In genomic region chr18:32056613-32057358, GRCh38 we compare ENCODE assay signal across 29 cellular contexts. TPM values are rescaled to one million over a fixed set of nuclear protein-coding genes. Genes with fewer than 3 reads are reported as not detected.
A peak's percentile ranks its signal among the peaks of the same experiment; 100 is the strongest.
DNase-seq lines count a peak whose midpoint lies in the region; ATAC-seq and TF ChIP-seq lines count a peak whose summit lies in the region.
"Had no signal": no experiment of that assay in that cellular context is flagged by ENCODE, and none has a peak within 500 bp of the region (broad histone marks: within the 10 kb centered on the region; RNA-seq: fewer than 3 reads in every experiment).

No MANE protein-coding gene starts in this region.

- H3K27ac ChIP-seq in HEK293 (ENCODE audit: extremely low read depth, low read depth, low read length) (no peak overlapping the region), right cardiac atrium (ENCODE audit: low read length) (no peak overlapping the region)
- H3K27ac ChIP-seq: dorsolateral prefrontal cortex, gastroesophageal sphincter, left ventricle myocardium inferior, PC-9 had no signal

- no peaks in the 10 kb centered on the region for H3K9me3 Mint-ChIP-seq in naive thymus-derived CD8-positive, alpha-beta T cell
- H3K9me3 Mint-ChIP-seq in activated CD8-positive, alpha-beta T cell treated with anti-CD3 and anti-CD28 coated beads for 36 hours, result no peaks in the 10 kb centered on the region
- H3K9me3 Mint-ChIP-seq: brain; CD8-positive, alpha-beta memory T cell; H9; stimulated activated naive CD8-positive, alpha-beta T cell treated with anti-CD3 and anti-CD28 coated beads, Interleukin-15, Interleukin-2, amounts not matched to agents 100 ng/mL and 50 ng/mL, for 24 hours had no signal

- intact Hi-C loops in activated CD8-positive, alpha-beta T cell treated with anti-CD3 and anti-CD28 coated beads for 36 hours (cut with micrococcal nuclease), result no loop called here
- intact Hi-C loops in right cardiac atrium (cut with DNase I), result no loop called here

- H3K4me3 ChIP-seq in HEK293 (ENCODE audit: low read depth, low read length), result no peak overlapping the region
- no peak overlapping the region for H3K4me3 ChIP-seq in right cardiac atrium (ENCODE audit: low read length)
- H3K4me3 ChIP-seq: dorsolateral prefrontal cortex, gastroesophageal sphincter, left ventricle myocardium inferior, PC-9 had no signal

- 83% methylated on average over 3 of the region's 3 CpGs for WGBS in right cardiac atrium

- H3K4me1 ChIP-seq in HEK293 (ENCODE audit: control insufficient read depth, insufficient read depth, low read length) (0 out of 2 replicates have a peak, but pooled peaks cover 3% of the 10 kb centered on the region), right cardiac atrium (ENCODE audit: control insufficient read depth, insufficient read depth, low read length) (no peaks in the 10 kb centered on the region)
- H3K4me1 ChIP-seq: gastroesophageal sphincter, left ventricle myocardium inferior had no signal

- no peaks in the 10 kb centered on the region for H3K36me3 ChIP-seq in HEK293 (ENCODE audit: control insufficient read depth in 2 of 2, insufficient read depth in 1 of 2, low read length in 2 of 2)
- H3K36me3 ChIP-seq: gastroesophageal sphincter, left ventricle myocardium inferior had no signal

- TF ChIP-seq CTCF in HEK293 (tag by site-specific recombination; IDR thresholded peaks at IDR 0.05), result no peak
- no peak for TF ChIP-seq CTCF in activated CD8-positive, alpha-beta T cell treated with anti-CD3 and anti-CD28 coated beads for 36 hours (IDR thresholded peaks at IDR 0.05)

- CTCF ChIA-PET in HEK293 (lab: Yijun Ruan, JAX), result interaction anchor here (0.6 to 1.1 kb wide), 3 partner anchors 10 to 17 kb away, joined by 3 to 5 read pairs (median 3); no protein-coding TSS in a partner anchor
- CTCF ChIA-PET in activated CD8-positive, alpha-beta T cell treated with anti-CD3 and anti-CD28 coated beads for 36 hours (lab: Charles Lee), result interaction anchor here (1.5 kb wide), 1 partner anchor 16 kb away, joined by 8 read pairs; no protein-coding TSS in a partner anchor

- H3K27ac Mint-ChIP-seq in naive thymus-derived CD8-positive, alpha-beta T cell, result peak overlapping the region in 6 of 10 donors; percentile 4 to 57 (median 34)
- H3K27ac Mint-ChIP-seq in activated CD8-positive, alpha-beta T cell treated with anti-CD3 and anti-CD28 coated beads for 36 hours, result no peak overlapping the region
- H3K27ac Mint-ChIP-seq: activated CD4-positive, alpha-beta T cell treated with anti-CD3 and anti-CD28 coated beads for 36 hours; activated T-cell treated with anti-CD3 and anti-CD28 coated beads, Interleukin-2, amount 50 U/mL, for 72 hours; B cell; brain; stimulated activated naive CD8-positive, alpha-beta T cell treated with anti-CD3 and anti-CD28 coated beads, Interleukin-15, Interleukin-2, amounts not matched to agents 100 ng/mL and 50 ng/mL, for 24 hours had no signal

- no peak overlapping the region for H3K4me3 Mint-ChIP-seq in naive thymus-derived CD8-positive, alpha-beta T cell
- H3K4me3 Mint-ChIP-seq in activated CD8-positive, alpha-beta T cell treated with anti-CD3 and anti-CD28 coated beads for 36 hours, result no peak overlapping the region
- H3K4me3 Mint-ChIP-seq: activated CD4-positive, alpha-beta T cell treated with anti-CD3 and anti-CD28 coated beads for 36 hours; activated T-cell treated with anti-CD3 and anti-CD28 coated beads, Interleukin-2, amount 50 U/mL, for 72 hours; B cell; brain; CD8-positive, alpha-beta memory T cell; H9; stimulated activated naive CD8-positive, alpha-beta T cell treated with anti-CD3 and anti-CD28 coated beads, Interleukin-15, Interleukin-2, amounts not matched to agents 100 ng/mL and 50 ng/mL, for 24 hours had no signal

- peak; percentile 8 for DNase-seq in NCI-H2196 (lab: John Stamatoyannopoulos, UW; ENCODE audit: unreplicated experiment)
- DNase-seq in NCI-H2196 treated with DMSO at 0.1 percent for 48 hours (lab: John Stamatoyannopoulos, UW; ENCODE audit: unreplicated experiment), result no peak
- peak; percentile 10 for DNase-seq in NCI-H2227 (lab: John Stamatoyannopoulos, UW; ENCODE audit: unreplicated experiment)
- DNase-seq in naive thymus-derived CD8-positive, alpha-beta T cell, result no peak
- no peak for DNase-seq in activated CD8-positive, alpha-beta T cell treated with anti-CD3 and anti-CD28 coated beads for 36 hours
- DNase-seq in right cardiac atrium, result no peak
- DNase-seq: activated CD4-positive, alpha-beta T cell treated with anti-CD3 and anti-CD28 coated beads for 36 hours; activated naive CD4-positive, alpha-beta T cell treated with Interleukin-2 at 50 U/mL for 16 hours; activated T-cell treated with anti-CD3 and anti-CD28 coated beads, Interleukin-2, amount 50 U/mL, for 72 hours; CD8-positive, alpha-beta memory T cell; cerebellar nuclear complex; DND-41; dorsolateral prefrontal cortex; H9; hippocampal formation; KG1; left ventricle myocardium inferior; MM.1S; NCI-H187; NCI-H446 treated with DMSO at 0.1 percent for 48 hours; occipital lobe; PC-9; SHP77 had no signal

- H3K27me3 ChIP-seq in right cardiac atrium (ENCODE audit: control insufficient read depth, insufficient read depth), result no peaks in the 10 kb centered on the region
- H3K27me3 ChIP-seq: dorsolateral prefrontal cortex, gastroesophageal sphincter had no signal

- peaks cover 6 to 83% (median 21%) of the 10 kb centered on the region in 3 donors for H3K36me3 Mint-ChIP-seq in naive thymus-derived CD8-positive, alpha-beta T cell
- peaks cover 32% of the 10 kb centered on the region for H3K36me3 Mint-ChIP-seq in activated CD8-positive, alpha-beta T cell treated with anti-CD3 and anti-CD28 coated beads for 36 hours (ENCODE audit: low read depth)
- H3K36me3 Mint-ChIP-seq: brain had no signal

- no peaks in the 10 kb centered on the region for H3K9me3 ChIP-seq in HEK293 (ENCODE audit: control insufficient read depth, insufficient read depth, low read depth, low read length)
- H3K9me3 ChIP-seq in right cardiac atrium (ENCODE audit: control insufficient read depth, low read length), result no peaks in the 10 kb centered on the region
- H3K9me3 ChIP-seq: gastroesophageal sphincter, left ventricle myocardium inferior had no signal

- no peaks in the 10 kb centered on the region for H3K27me3 Mint-ChIP-seq in naive thymus-derived CD8-positive, alpha-beta T cell
- H3K27me3 Mint-ChIP-seq in activated CD8-positive, alpha-beta T cell treated with anti-CD3 and anti-CD28 coated beads for 36 hours, result no peaks in the 10 kb centered on the region
- H3K27me3 Mint-ChIP-seq: activated CD4-positive, alpha-beta T cell treated with anti-CD3 and anti-CD28 coated beads for 36 hours; B cell; brain; CD8-positive, alpha-beta memory T cell; stimulated activated naive CD8-positive, alpha-beta T cell treated with anti-CD3 and anti-CD28 coated beads, Interleukin-15, Interleukin-2, amounts not matched to agents 100 ng/mL and 50 ng/mL, for 24 hours had no signal

- peaks cover 32 to 59% (median 52%) of the 10 kb centered on the region in 4 donors for H3K4me1 Mint-ChIP-seq in naive thymus-derived CD8-positive, alpha-beta T cell
- H3K4me1 Mint-ChIP-seq in activated CD8-positive, alpha-beta T cell treated with anti-CD3 and anti-CD28 coated beads for 36 hours (ENCODE audit: low read depth), result peaks cover 46% of the 10 kb centered on the region
- H3K4me1 Mint-ChIP-seq: B cell, brain had no signal

- POLR2A ChIA-PET in HEK293 (lab: Yijun Ruan, JAX), result interaction anchor here (0.6 kb wide), 1 partner anchor 38 kb away, joined by 5 read pairs; the partner anchor contains the start of gene RNF125
- POLR2A ChIA-PET in naive thymus-derived CD8-positive, alpha-beta T cell (lab: Charles Lee), result interaction anchor here (0.7 kb wide), 2 partner anchors 36 to 456 kb away, joined by 3 read pairs; no protein-coding TSS in a partner anchor
- POLR2A ChIA-PET in activated CD8-positive, alpha-beta T cell treated with anti-CD3 and anti-CD28 coated beads for 36 hours (lab: Charles Lee), result interaction anchor here (1.3 kb wide), 1 partner anchor 13 kb away, joined by 3 read pairs; no protein-coding TSS in a partner anchor

- no peak for ATAC-seq in naive thymus-derived CD8-positive, alpha-beta T cell
- ATAC-seq in activated CD8-positive, alpha-beta T cell treated with anti-CD3 and anti-CD28 coated beads for 36 hours, result no peak
- ATAC-seq in HG02973 (IDR thresholded peaks at IDR 0.05; ENCODE audit: unreplicated experiment) (no peak), right cardiac atrium (no peak)
- ATAC-seq: activated CD4-positive, alpha-beta T cell treated with anti-CD3 and anti-CD28 coated beads for 36 hours; activated T-cell treated with anti-CD3 and anti-CD28 coated beads, Interleukin-2, amount 50 U/mL, for 72 hours; gastroesophageal sphincter had no signal

TF ChIP-seq in HEK293, 187 proteins besides CTCF, POLR2A, EP300 and RAD21 (continues in another document):
- TF ChIP-seq SP7 (tag by site-specific recombination; IDR thresholded peaks at IDR 0.05) (peak; percentile 98), PRDM6 (tag by site-specific recombination; IDR thresholded peaks at IDR 0.05) (peak; percentile 60; the same call in 1 of the 2 replicates), TRIM28 (IDR thresholded peaks at IDR 0.05; ENCODE audit: borderline replicate concordance, low read length) (no peak)

RNA-seq across cellular contexts. Expression of gene RNF138, which starts 34.9 kb away (rescaled TPM):
- total RNA-seq in naive thymus-derived CD8-positive, alpha-beta T cell, result 10 to 100 TPM; 78.3 to 90.1 TPM
- polyA plus RNA-seq in naive thymus-derived CD8-positive, alpha-beta T cell, result 100 to 1,000 TPM; 109 to 125 (median 113) TPM
- total RNA-seq in activated CD8-positive, alpha-beta T cell treated with anti-CD3 and anti-CD28 coated beads for 36 hours, result 10 to 100 TPM; 86.0 to 89.5 TPM
- total RNA-seq in right cardiac atrium, result 10 to 100 TPM; 12.7 to 15.7 (median 13.3) TPM
- 6.4 TPM for polyA plus RNA-seq in right cardiac atrium

RNA-seq across cellular contexts. Expression of gene RNF125, which starts 38.2 kb away (rescaled TPM):
- 10 to 100 TPM; 46.3 to 49.7 TPM for total RNA-seq in naive thymus-derived CD8-positive, alpha-beta T cell
- polyA plus RNA-seq in naive thymus-derived CD8-positive, alpha-beta T cell, result 10 to 100 TPM; 49.1 to 62.1 (median 60.9) TPM
- 10 to 100 TPM; 15.3 to 19.1 TPM for total RNA-seq in activated CD8-positive, alpha-beta T cell treated with anti-CD3 and anti-CD28 coated beads for 36 hours
- total RNA-seq in right cardiac atrium, result 1 to 10 TPM; 1.1 to 2.4 (median 1.9) TPM
- 2.7 TPM for polyA plus RNA-seq in right cardiac atrium

Comparison
In these comparisons a context has a peak if more than half of its experiments do, and no peak if none do; other contexts are left out.
1. DNase-seq: peak in NCI-H2196 (single experiment) and NCI-H2227 (single experiment); none in NCI-H2196 treated with DMSO at 0.1 percent for 48 hours (single experiment), naive thymus-derived CD8-positive, alpha-beta T cell (0 of 10), activated CD8-positive, alpha-beta T cell treated with anti-CD3 and anti-CD28 coated beads for 36 hours (single experiment) and right cardiac atrium (0 of 3).
2. RNA of gene RNF138, which starts 34.9 kb away (total RNA-seq): 78.3 to 90.1 TPM in naive thymus-derived CD8-positive, alpha-beta T cell and 86.0 to 89.5 TPM in activated CD8-positive, alpha-beta T cell treated with anti-CD3 and anti-CD28 coated beads for 36 hours; 12.7 to 15.7 TPM in right cardiac atrium; every median in the first group is over 4 times any median in the second.
3. RNA of gene RNF125, which starts 38.2 kb away (total RNA-seq): 46.3 to 49.7 TPM in naive thymus-derived CD8-positive, alpha-beta T cell and 15.3 to 19.1 TPM in activated CD8-positive, alpha-beta T cell treated with anti-CD3 and anti-CD28 coated beads for 36 hours; 1.1 to 2.4 TPM in right cardiac atrium; every median in the first group is over 4 times any median in the second.